10 cellular contexts compared by ENCODE assay signal in genomic region chr14:76954371-76954770, GRCh38.
A peak's percentile ranks its signal among the peaks of the same experiment; 100 is the strongest.
DNase-seq lines count a peak whose midpoint lies in the region; ATAC-seq and TF ChIP-seq lines count a peak whose summit lies in the region.
"Had no signal": no experiment of that assay in that cellular context is flagged by ENCODE, and none has a peak within 500 bp of the region (broad histone marks: within the 10 kb centered on the region; RNA-seq: fewer than 3 reads in every experiment).

No MANE protein-coding gene starts in this region.

- TF ChIP-seq EP300 in esophagus muscularis mucosa (IDR thresholded peaks at IDR 0.05) = no peak

- H3K36me3 ChIP-seq in SK-N-MC (ENCODE audit: insufficient read depth, low read length) (no peaks in the 10 kb centered on the region), esophagus muscularis mucosa (no peaks in the 10 kb centered on the region), parathyroid adenoma (ENCODE audit: control insufficient read depth, insufficient read depth, low read length) (no peaks in the 10 kb centered on the region)

- no peaks in the 10 kb centered on the region for H3K9me3 Mint-ChIP-seq in CD4-positive, alpha-beta T cell

- no peak overlapping the region for H3K4me3 ChIP-seq in SK-N-MC
- no peak overlapping the region for H3K4me3 ChIP-seq in esophagus muscularis mucosa
- H3K4me3 ChIP-seq in parathyroid adenoma (ENCODE audit: low read depth, low read length) = no peak overlapping the region

- H3K4me1 Mint-ChIP-seq in CD4-positive, alpha-beta T cell (ENCODE audit: low read depth) = peaks cover 52% of the 10 kb centered on the region

- peak overlapping the region; percentile 20 for H3K9ac ChIP-seq in SK-N-MC (ENCODE audit: insufficient read length)
- H3K9ac ChIP-seq in parathyroid adenoma = no peak overlapping the region

- intact Hi-C loops in CD4-positive, alpha-beta T cell (cut with DNase I, micrococcal nuclease) = loop anchor here in 1 of 2 experiments (10.0 kb wide), 1 partner anchor 360 kb away; no protein-coding TSS in a partner anchor
- intact Hi-C loops in esophagus muscularis mucosa (cut with DNase I) = no loop called here

- 88% methylated on average over 3 of the region's 3 CpGs for WGBS in esophagus muscularis mucosa

- no peak for TF ChIP-seq CTCF in CD4-positive, alpha-beta T cell (IDR thresholded peaks at IDR 0.05)
- TF ChIP-seq CTCF in esophagus muscularis mucosa (IDR thresholded peaks at IDR 0.05) = no peak
- TF ChIP-seq CTCF in parathyroid adenoma (IDR thresholded peaks at IDR 0.05) = no peak

- H3K4me1 ChIP-seq in esophagus muscularis mucosa (peaks cover 78 to 87% (median 84%) of the 10 kb centered on the region in 4 donors), parathyroid adenoma (peaks cover 66% of the 10 kb centered on the region)

- H3K4me3 Mint-ChIP-seq in CD4-positive, alpha-beta T cell = no peak overlapping the region

- no peaks in the 10 kb centered on the region for H3K9me3 ChIP-seq in CD4-positive, alpha-beta T cell (ENCODE audit: control insufficient read depth, low read length)
- H3K9me3 ChIP-seq in SK-N-MC (ENCODE audit: low read depth, low read length) (no peaks in the 10 kb centered on the region), esophagus muscularis mucosa (no peaks in the 10 kb centered on the region), parathyroid adenoma (ENCODE audit: control insufficient read depth, low read length) (no peaks in the 10 kb centered on the region)

- POLR2A ChIA-PET in CD4-positive, alpha-beta T cell (lab: Charles Lee) = interaction anchor here (1.1 to 2.2 kb wide), 5 partner anchors 23 to 75 kb away, joined by 3 to 14 read pairs (median 6); partner anchors contain the start of gene IRF2BPL

- H3K36me3 Mint-ChIP-seq in CD4-positive, alpha-beta T cell (ENCODE audit: low read depth) = no peaks in the 10 kb centered on the region

- H3K27me3 Mint-ChIP-seq in CD4-positive, alpha-beta T cell = no peaks in the 10 kb centered on the region

- no peaks in the 10 kb centered on the region for H3K79me2 ChIP-seq in parathyroid adenoma

- H3K27ac Mint-ChIP-seq in CD4-positive, alpha-beta T cell = peak overlapping the region; percentile 92

- peak overlapping the region; percentile 36 for H3K4me2 ChIP-seq in parathyroid adenoma (ENCODE audit: low read length)

- CTCF ChIA-PET in CD4-positive, alpha-beta T cell (lab: Charles Lee) = interaction anchor here (0.8 to 2.6 kb wide), 4 partner anchors 20 to 79 kb away, joined by 3 to 13 read pairs (median 3); no protein-coding TSS in a partner anchor

- peak overlapping the region; percentile 85 for H2AFZ ChIP-seq in parathyroid adenoma

- H3K27ac ChIP-seq in CD4-positive, alpha-beta T cell (ENCODE audit: low read depth, low read length) = peak overlapping the region; percentile 95
- H3K27ac ChIP-seq in SK-N-MC (peak overlapping the region; percentile 100), esophagus muscularis mucosa (replicated peaks in 1 of 4) (peak overlapping the region; percentile 91 to 97 (median 93)), parathyroid adenoma (peak overlapping the region; percentile 96)

- TF ChIP-seq POLR2A in esophagus muscularis mucosa (IDR thresholded peaks at IDR 0.05; ENCODE audit: low read depth) = no peak

- no peaks in the 10 kb centered on the region for H3K27me3 ChIP-seq in CD4-positive, alpha-beta T cell (ENCODE audit: control insufficient read depth, insufficient read depth, low read length)
- no peaks in the 10 kb centered on the region for H3K27me3 ChIP-seq in esophagus muscularis mucosa
- no peaks in the 10 kb centered on the region for H3K27me3 ChIP-seq in parathyroid adenoma (ENCODE audit: control insufficient read depth, insufficient read depth, low read length)

- DNase-seq in CD4-positive, alpha-beta T cell = no peak
- DNase-seq in SK-N-MC (ENCODE audit: low read depth, low spot score) (no peak), esophagus muscularis mucosa (ENCODE audit: extremely low spot score) (no peak)
- DNase-seq: NCI-H1436 treated with DMSO at 0.1 percent for 48 hours, SW 1271 had no signal

- ATAC-seq in CD4-positive, alpha-beta T cell (ENCODE audit: poor library complexity) = no peak
- ATAC-seq in GM21515 (IDR thresholded peaks at IDR 0.05; ENCODE audit: unreplicated experiment) (no peak), HG03378 (IDR thresholded peaks at IDR 0.05; ENCODE audit: unreplicated experiment) (no peak), GM21619 (IDR thresholded peaks at IDR 0.05; ENCODE audit: unreplicated experiment) (no peak), HG02938 (IDR thresholded peaks at IDR 0.05; ENCODE audit: unreplicated experiment) (no peak)
